In the genomic region with DNA sequence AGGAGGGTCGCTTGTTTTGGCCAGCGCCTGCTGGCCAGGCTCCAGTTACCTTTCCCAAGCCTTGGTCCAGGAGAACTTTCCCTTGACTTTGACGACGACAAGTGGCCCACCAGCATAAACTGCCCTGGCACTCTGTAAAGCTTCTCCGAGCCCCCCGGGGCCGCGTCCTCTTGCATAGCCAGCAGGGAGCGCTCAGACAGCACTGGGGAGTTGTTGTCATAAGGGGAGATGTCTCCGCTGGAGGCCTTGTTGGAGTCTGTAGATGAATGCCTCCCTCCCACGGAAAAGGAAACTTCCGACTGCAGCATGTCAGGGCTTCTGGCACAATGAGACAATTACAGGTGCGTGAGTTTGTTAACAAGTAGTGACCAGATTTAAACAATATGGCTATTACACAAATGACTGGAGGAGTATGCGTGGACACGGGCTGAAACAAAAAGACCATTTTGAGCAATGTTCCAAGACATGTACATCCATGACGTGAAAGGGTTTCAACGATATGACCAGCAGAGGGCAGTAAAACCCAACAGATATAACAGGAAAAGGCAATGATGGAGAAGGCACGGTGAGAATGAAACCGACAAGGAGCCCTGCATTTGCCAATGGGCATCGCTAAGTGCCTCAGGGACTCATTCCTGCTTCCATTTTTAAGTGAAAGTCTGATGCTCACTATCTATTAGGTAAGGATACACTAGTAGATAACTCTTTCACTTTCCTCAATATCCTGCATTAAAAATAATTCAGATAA, we compare ENCODE assay signal across 8 cellular contexts. TPM values are rescaled to one million over a fixed set of nuclear protein-coding genes. Genes with fewer than 3 reads are reported as not detected.
DNase-seq lines count a peak whose midpoint lies in the region; ATAC-seq and TF ChIP-seq lines count a peak whose summit lies in the region.

No MANE protein-coding gene starts in this region.

- DNase-seq in AML-193 (lab: John Stamatoyannopoulos, UW) (peak; percentile 11 to 20), NCI-H2171 treated with DMSO at 0.1 percent for 48 hours (lab: John Stamatoyannopoulos, UW) (peak; percentile 51), activated B cell treated with CpG ODN at 0.5 μM for 24 hours (no peak), dorsolateral prefrontal cortex (peak in 7 of 10 donors; percentile 31 to 66 (median 38)), lung (ENCODE audit: low spot score) (peak; percentile 60)
- DNase-seq in stimulated activated naive B cell treated with anti-CD40 and anti-IgM and Interleukin-4, amounts not matched to agents 10 μg/mL and 1 μg/mL and 100 μg/mL, for 72 hours = peak; percentile 47

- H3K9me3 ChIP-seq in lung (ENCODE audit: control insufficient read depth in 2 of 2, insufficient read depth in 1 of 2, low read length in 1 of 2) = peaks cover 0 to 2% of the 10 kb centered on the region in 2 donors

- no peaks in the 10 kb centered on the region for H3K9me3 Mint-ChIP-seq in activated B cell treated with CpG ODN at 0.5 μM for 24 hours
- no peaks in the 10 kb centered on the region for H3K9me3 Mint-ChIP-seq in stimulated activated naive B cell treated with anti-CD40 and anti-IgM and Interleukin-4, amounts not matched to agents 10 μg/mL and 1 μg/mL and 100 μg/mL, for 72 hours

- no peak overlapping the region for H3K27ac Mint-ChIP-seq in activated B cell treated with CpG ODN at 0.5 μM for 24 hours
- H3K27ac Mint-ChIP-seq in stimulated activated naive B cell treated with anti-CD40 and anti-IgM and Interleukin-4, amounts not matched to agents 10 μg/mL and 1 μg/mL and 100 μg/mL, for 72 hours = no peak overlapping the region

- H3K27me3 ChIP-seq in dorsolateral prefrontal cortex (peaks cover 0 to 77% (median 21%) of the 10 kb centered on the region in 45 donors), lung (ENCODE audit: control insufficient read depth, insufficient read depth) (no peaks in the 10 kb centered on the region)

- no peaks in the 10 kb centered on the region for H3K27me3 Mint-ChIP-seq in activated B cell treated with CpG ODN at 0.5 μM for 24 hours
- H3K27me3 Mint-ChIP-seq in stimulated activated naive B cell treated with anti-CD40 and anti-IgM and Interleukin-4, amounts not matched to agents 10 μg/mL and 1 μg/mL and 100 μg/mL, for 72 hours = peaks cover 0 to 24% of the 10 kb centered on the region in 2 donors

- CTCF ChIA-PET in activated B cell treated with CpG ODN at 0.5 μM for 24 hours (lab: Charles Lee) = no interaction called here

- peaks cover 0 to 2% of the 10 kb centered on the region in 2 donors for H3K36me3 ChIP-seq in lung (ENCODE audit: control insufficient read depth in 2 of 2, insufficient read depth in 2 of 2, low read length in 2 of 2)

- ATAC-seq in GM18519 (IDR thresholded peaks at IDR 0.05; ENCODE audit: low FRiP score, unreplicated experiment) (peak; percentile 77), HG03097 (IDR thresholded peaks at IDR 0.05; ENCODE audit: low FRiP score, unreplicated experiment) (peak; percentile 88), activated B cell treated with CpG ODN at 0.5 μM for 24 hours (ENCODE audit: low read depth) (peak; percentile 65), lung (ENCODE audit: insufficient read depth, low FRiP score) (peak; percentile 69)
- peak; percentile 68 to 87 for ATAC-seq in stimulated activated naive B cell treated with anti-CD40 and anti-IgM and Interleukin-4, amounts not matched to agents 10 μg/mL and 1 μg/mL and 100 μg/mL, for 72 hours (replicated peaks)

- no peaks in the 10 kb centered on the region for H3K4me1 ChIP-seq in lung (ENCODE audit: control insufficient read depth in 2 of 2, insufficient read depth in 2 of 2, low read length in 2 of 2)

- WGBS in lung, 2 donors = 31 to 33% methylated on average over 20 of the region's 20 CpGs

- H3K4me3 Mint-ChIP-seq in activated B cell treated with CpG ODN at 0.5 μM for 24 hours = no peak overlapping the region
- no peak overlapping the region for H3K4me3 Mint-ChIP-seq in stimulated activated naive B cell treated with anti-CD40 and anti-IgM and Interleukin-4, amounts not matched to agents 10 μg/mL and 1 μg/mL and 100 μg/mL, for 72 hours

- intact Hi-C loops in activated B cell treated with CpG ODN at 0.5 μM for 24 hours (cut with micrococcal nuclease) = loop anchor here (1.0 to 10.0 kb wide), 7 partner anchors 226 to 1631 kb away; no protein-coding TSS in a partner anchor
- intact Hi-C loops in dorsolateral prefrontal cortex (cut with DNase I) = loop anchor here (5.0 to 10.0 kb wide), 3 partner anchors 388 to 631 kb away; no protein-coding TSS in a partner anchor

- peaks cover 2% of the 10 kb centered on the region for H3K4me1 Mint-ChIP-seq in activated B cell treated with CpG ODN at 0.5 μM for 24 hours
- peaks cover 3 to 5% of the 10 kb centered on the region in 2 donors for H3K4me1 Mint-ChIP-seq in stimulated activated naive B cell treated with anti-CD40 and anti-IgM and Interleukin-4, amounts not matched to agents 10 μg/mL and 1 μg/mL and 100 μg/mL, for 72 hours

- POLR2A ChIA-PET in activated B cell treated with CpG ODN at 0.5 μM for 24 hours (lab: Charles Lee) = no interaction called here

- no peak overlapping the region for H3K27ac ChIP-seq in dorsolateral prefrontal cortex
- no peak overlapping the region for H3K27ac ChIP-seq in lung (ENCODE audit: low read depth in 1 of 2, low read length in 1 of 2)

- TF ChIP-seq CTCF in activated B cell treated with CpG ODN at 0.5 μM for 24 hours (IDR thresholded peaks at IDR 0.05) (no peak), dorsolateral prefrontal cortex (IDR thresholded peaks at IDR 0.05 in 54 of 56, conservative IDR thresholded peaks at IDR 0.05 in 2 of 56; ENCODE audit: low read depth in 1 of 56, partially characterized antibody in 56 of 56) (peak; percentile 37 to 90 (median 76)), lung (IDR thresholded peaks at IDR 0.05; ENCODE audit: control extremely low read depth, extremely low read depth) (peak; percentile 63)

- H3K4me3 ChIP-seq in dorsolateral prefrontal cortex (peak overlapping the region in 16 of 59 donors; percentile 1 to 37 (median 14)), lung (no peak overlapping the region)

- no peaks in the 10 kb centered on the region for H3K36me3 Mint-ChIP-seq in activated B cell treated with CpG ODN at 0.5 μM for 24 hours (ENCODE audit: low read depth)
- H3K36me3 Mint-ChIP-seq in stimulated activated naive B cell treated with anti-CD40 and anti-IgM and Interleukin-4, amounts not matched to agents 10 μg/mL and 1 μg/mL and 100 μg/mL, for 72 hours = peaks cover 0 to 3% of the 10 kb centered on the region in 2 donors

RNA-seq across cellular contexts. Expression of gene HCCS, which starts 33.0 kb away (rescaled TPM):
- 22.6 and 26.6 TPM in 2 replicates for total RNA-seq in activated B cell treated with CpG ODN at 0.5 μM for 24 hours
- total RNA-seq in dorsolateral prefrontal cortex = 10 to 100 TPM in 118 of 120 experiments, 1 to 10 TPM in 2; 7.6 to 31.6 (median 21.0) TPM
- total RNA-seq in lung = 10 to 100 TPM in 1 of 2 donors, 1 to 10 TPM in 1; 9.0 to 20.4 TPM
- polyA plus RNA-seq in lung = 10 to 100 TPM; 10.1 to 21.5 TPM
